1 cellular context compared by ENCODE assay signal in the genomic region with DNA sequence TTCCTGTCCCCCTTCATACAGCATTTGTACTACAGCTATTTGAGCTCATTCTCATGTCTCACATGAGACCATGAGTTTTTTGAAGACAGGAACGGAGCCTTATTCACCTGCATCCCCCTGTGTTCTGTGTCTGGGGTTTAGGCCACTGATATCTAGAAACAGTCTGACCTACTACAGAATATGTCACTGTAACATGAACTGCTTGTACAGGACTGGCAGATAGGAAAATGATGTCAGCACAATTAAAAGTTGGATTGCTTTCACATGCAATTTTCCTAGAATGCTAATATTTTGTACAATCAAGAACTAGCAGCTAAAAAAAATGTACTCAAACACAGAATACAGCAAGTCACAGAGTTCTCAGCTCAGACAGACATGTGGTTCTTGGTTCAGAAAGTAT.
TF ChIP-seq lines count a peak whose summit lies in the region.

No MANE protein-coding gene starts in this region.

TF ChIP-seq in A549, 52 proteins besides CTCF, POLR2A, EP300 and RAD21 (continued from another document):
- TF ChIP-seq KDM1A (IDR thresholded peaks at IDR 0.05; ENCODE audit: low read depth), result no peak
- TF ChIP-seq, protein P1, sequence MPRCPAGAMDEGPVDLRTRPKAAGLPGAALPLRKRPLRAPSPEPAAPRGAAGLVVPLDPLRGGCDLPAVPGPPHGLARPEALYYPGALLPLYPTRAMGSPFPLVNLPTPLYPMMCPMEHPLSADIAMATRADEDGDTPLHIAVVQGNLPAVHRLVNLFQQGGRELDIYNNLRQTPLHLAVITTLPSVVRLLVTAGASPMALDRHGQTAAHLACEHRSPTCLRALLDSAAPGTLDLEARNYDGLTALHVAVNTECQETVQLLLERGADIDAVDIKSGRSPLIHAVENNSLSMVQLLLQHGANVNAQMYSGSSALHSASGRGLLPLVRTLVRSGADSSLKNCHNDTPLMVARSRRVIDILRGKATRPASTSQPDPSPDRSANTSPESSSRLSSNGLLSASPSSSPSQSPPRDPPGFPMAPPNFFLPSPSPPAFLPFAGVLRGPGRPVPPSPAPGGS (IDR thresholded peaks at IDR 0.05), result no peak
- TF ChIP-seq HOXB5 (CRISPR knock-in tag; IDR thresholded peaks at IDR 0.05), result no peak
- TF ChIP-seq NR3C1 (IDR thresholded peaks at IDR 0.05), result no peak
- TF ChIP-seq SMC3 (IDR thresholded peaks at IDR 0.05), result no peak
- no peak for TF ChIP-seq FOXS1 (CRISPR knock-in tag; IDR thresholded peaks at IDR 0.05)
- no peak for TF ChIP-seq ZC3H11A (IDR thresholded peaks at IDR 0.05)
- TF ChIP-seq, protein P2, sequence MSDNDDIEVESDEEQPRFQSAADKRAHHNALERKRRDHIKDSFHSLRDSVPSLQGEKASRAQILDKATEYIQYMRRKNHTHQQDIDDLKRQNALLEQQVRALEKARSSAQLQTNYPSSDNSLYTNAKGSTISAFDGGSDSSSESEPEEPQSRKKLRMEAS (IDR thresholded peaks at IDR 0.05), result no peak
- no peak for TF ChIP-seq KDM5A (IDR thresholded peaks at IDR 0.05)
TF ChIP-seq in A549: peak in this region for 0.
